In genomic region chr1:186421446-186421845, GRCh38 we compare ENCODE assay signal across 19 cellular contexts. TPM values are rescaled to one million over a fixed set of nuclear protein-coding genes. Genes with fewer than 3 reads are reported as not detected.
DNase-seq lines count a peak whose midpoint lies in the region; ATAC-seq and TF ChIP-seq lines count a peak whose summit lies in the region.
"Had no signal": no experiment of that assay in that cellular context is flagged by ENCODE, and none has a peak within 500 bp of the region (broad histone marks: within the 10 kb centered on the region; RNA-seq: fewer than 3 reads in every experiment).

No MANE protein-coding gene starts in this region.

- peak; percentile 76 for ATAC-seq in sciatic nerve

- peak overlapping the region; percentile 39; the same call in 1 of the 2 replicates for H3K27ac ChIP-seq in MM.1S (ENCODE audit: low read length)

- H3K9me3 ChIP-seq in MM.1S (replicated peaks; ENCODE audit: insufficient read depth, low read length) (no peaks in the 10 kb centered on the region), adipocyte (ENCODE audit: control insufficient read depth, low read length) (no peaks in the 10 kb centered on the region)

- intact Hi-C loops in activated naive CD4-positive, alpha-beta T cell treated with anti-CD3 and anti-CD28 coated beads for 36 hours (cut with micrococcal nuclease) = no loop called here
- intact Hi-C loops in sciatic nerve (cut with DNase I) = no loop called here

- H3K9ac ChIP-seq in MM.1S (ENCODE audit: low read length) = no peak overlapping the region
- H3K9ac ChIP-seq in adipocyte (ENCODE audit: low read length) = no peak overlapping the region

- TF ChIP-seq CTCF in MM.1S (IDR thresholded peaks at IDR 0.05; ENCODE audit: low read length) = no peak

- no peak overlapping the region for H3K4me3 Mint-ChIP-seq in activated naive CD4-positive, alpha-beta T cell treated with anti-CD3 and anti-CD28 coated beads, Interleukin-2, amount 10 ng/mL, durations not matched to agents 7 days and 5 days
- no peak overlapping the region for H3K4me3 Mint-ChIP-seq in activated naive CD4-positive, alpha-beta T cell treated with anti-CD3 and anti-CD28 coated beads for 36 hours
- H3K4me3 Mint-ChIP-seq: HFFc6 had no signal

- CTCF ChIA-PET in activated naive CD4-positive, alpha-beta T cell treated with anti-CD3 and anti-CD28 coated beads, Interleukin-2, amount 10 ng/mL, durations not matched to agents 7 days and 5 days (lab: Charles Lee) = interaction anchor here (0.9 to 1.6 kb wide), 3 partner anchors 12 to 46 kb away, joined by 3 to 6 read pairs (median 4); partner anchors contain the start of genes ODR4 and TPR
- CTCF ChIA-PET in activated naive CD4-positive, alpha-beta T cell treated with anti-CD3 and anti-CD28 coated beads for 36 hours (lab: Charles Lee) = no interaction called here

- no peak overlapping the region for H2AFZ ChIP-seq in MM.1S (ENCODE audit: low read length)

- peaks cover 43% of the 10 kb centered on the region for H3K4me1 Mint-ChIP-seq in activated naive CD4-positive, alpha-beta T cell treated with anti-CD3 and anti-CD28 coated beads, Interleukin-2, amount 10 ng/mL, durations not matched to agents 7 days and 5 days
- no peaks in the 10 kb centered on the region for H3K4me1 Mint-ChIP-seq in activated naive CD4-positive, alpha-beta T cell treated with anti-CD3 and anti-CD28 coated beads for 36 hours (ENCODE audit: low read depth)

- DNase-seq in activated naive CD4-positive, alpha-beta T cell treated with anti-CD3 and anti-CD28 coated beads, Interleukin-2, amount 10 ng/mL, durations not matched to agents 7 days and 5 days = no peak
- DNase-seq in activated naive CD4-positive, alpha-beta T cell treated with anti-CD3 and anti-CD28 coated beads for 36 hours = no peak
- no peak for DNase-seq in MM.1S
- no peak for DNase-seq in adipocyte (ENCODE audit: low read depth)
- no peak for DNase-seq in sciatic nerve (ENCODE audit: low spot score)
- DNase-seq in pons (ENCODE audit: low spot score) = no peak
- no peak for DNase-seq in NCI-H2107 treated with DMSO at 0.1 percent for 48 hours (lab: John Stamatoyannopoulos, UW; ENCODE audit: unreplicated experiment)
- DNase-seq: ACHN, C1 segment of cervical spinal cord, DMS79 treated with DMSO at 0.1 percent for 48 hours, H7, HFFc6, NCI-H1105, NCI-H2081, NCI-H446 treated with DMSO at 0.1 percent for 48 hours, NCI-H69, SHP77 had no signal

- peak overlapping the region; percentile 23; the same call in 1 of the 2 replicates for H3K4me2 ChIP-seq in MM.1S (ENCODE audit: low read depth, low read length)

- H3K79me2 ChIP-seq in MM.1S (ENCODE audit: low read length) = no peaks in the 10 kb centered on the region

- H3K27me3 Mint-ChIP-seq in activated naive CD4-positive, alpha-beta T cell treated with anti-CD3 and anti-CD28 coated beads, Interleukin-2, amount 10 ng/mL, durations not matched to agents 7 days and 5 days = no peaks in the 10 kb centered on the region
- no peaks in the 10 kb centered on the region for H3K27me3 Mint-ChIP-seq in activated naive CD4-positive, alpha-beta T cell treated with anti-CD3 and anti-CD28 coated beads for 36 hours (ENCODE audit: low read depth)

- H3K27me3 ChIP-seq in MM.1S (replicated peaks; ENCODE audit: insufficient read depth, low read length) = no peaks in the 10 kb centered on the region
- no peaks in the 10 kb centered on the region for H3K27me3 ChIP-seq in adipocyte (replicated peaks; ENCODE audit: control insufficient read depth, insufficient read depth, low read length)

- no peaks in the 10 kb centered on the region for H3K9me2 ChIP-seq in MM.1S (replicated peaks; ENCODE audit: insufficient read depth, low read length)

- peaks cover 37% of the 10 kb centered on the region for H3K36me3 Mint-ChIP-seq in activated naive CD4-positive, alpha-beta T cell treated with anti-CD3 and anti-CD28 coated beads, Interleukin-2, amount 10 ng/mL, durations not matched to agents 7 days and 5 days
- H3K36me3 Mint-ChIP-seq in activated naive CD4-positive, alpha-beta T cell treated with anti-CD3 and anti-CD28 coated beads for 36 hours (ENCODE audit: low read depth) = peaks cover 16% of the 10 kb centered on the region

- no peaks in the 10 kb centered on the region for H4K20me1 ChIP-seq in MM.1S (ENCODE audit: insufficient read depth, low read length)

- H3K4me3 ChIP-seq in MM.1S (ENCODE audit: low read length) (no peak overlapping the region), adipocyte (ENCODE audit: low read length) (peak overlapping the region; percentile 3)
- H3K4me3 ChIP-seq: SK-N-MC had no signal

- no peaks in the 10 kb centered on the region for H3K9me3 Mint-ChIP-seq in activated naive CD4-positive, alpha-beta T cell treated with anti-CD3 and anti-CD28 coated beads, Interleukin-2, amount 10 ng/mL, durations not matched to agents 7 days and 5 days
- H3K9me3 Mint-ChIP-seq in activated naive CD4-positive, alpha-beta T cell treated with anti-CD3 and anti-CD28 coated beads for 36 hours = no peaks in the 10 kb centered on the region
- H3K9me3 Mint-ChIP-seq: HFFc6 had no signal

- peak overlapping the region; percentile 90 for H3K27ac Mint-ChIP-seq in activated naive CD4-positive, alpha-beta T cell treated with anti-CD3 and anti-CD28 coated beads, Interleukin-2, amount 10 ng/mL, durations not matched to agents 7 days and 5 days
- H3K27ac Mint-ChIP-seq in activated naive CD4-positive, alpha-beta T cell treated with anti-CD3 and anti-CD28 coated beads for 36 hours = no peak overlapping the region

- H3K4me1 ChIP-seq in MM.1S (ENCODE audit: low read length) (peaks cover 24% of the 10 kb centered on the region), adipocyte (ENCODE audit: control insufficient read depth, insufficient read depth, low read length) (peaks cover 10% of the 10 kb centered on the region)

- H3K36me3 ChIP-seq in MM.1S (replicated peaks; ENCODE audit: insufficient read depth, low read length) = peaks cover 5% of the 10 kb centered on the region; the same call in 1 of the 2 replicates
- H3K36me3 ChIP-seq in adipocyte (ENCODE audit: control insufficient read depth, insufficient read depth, low read length, severe bottlenecking) = peaks cover 30% of the 10 kb centered on the region

- H3F3A ChIP-seq in MM.1S (ENCODE audit: insufficient read depth, low read length) = peaks cover 17% of the 10 kb centered on the region

RNA-seq across cellular contexts. Expression of gene PDC, which starts 39.5 kb away (rescaled TPM):
- total RNA-seq in activated naive CD4-positive, alpha-beta T cell treated with anti-CD3 and anti-CD28 coated beads for 36 hours = not detected
- not detected for total RNA-seq in sciatic nerve
- total RNA-seq: H7, RPMI7951 had no signal

RNA-seq across cellular contexts. Expression of gene ODR4, which starts 45.8 kb away (rescaled TPM):
- total RNA-seq in activated naive CD4-positive, alpha-beta T cell treated with anti-CD3 and anti-CD28 coated beads for 36 hours = 10 to 100 TPM; 13.0 to 15.5 TPM
- 25.8 TPM for total RNA-seq in sciatic nerve

RNA-seq across cellular contexts. Expression of gene TPR, which starts 46.4 kb away (rescaled TPM):
- total RNA-seq in activated naive CD4-positive, alpha-beta T cell treated with anti-CD3 and anti-CD28 coated beads for 36 hours = 100 to 1,000 TPM; 217 to 226 TPM
- 119 TPM for total RNA-seq in sciatic nerve
